In the genomic region with DNA sequence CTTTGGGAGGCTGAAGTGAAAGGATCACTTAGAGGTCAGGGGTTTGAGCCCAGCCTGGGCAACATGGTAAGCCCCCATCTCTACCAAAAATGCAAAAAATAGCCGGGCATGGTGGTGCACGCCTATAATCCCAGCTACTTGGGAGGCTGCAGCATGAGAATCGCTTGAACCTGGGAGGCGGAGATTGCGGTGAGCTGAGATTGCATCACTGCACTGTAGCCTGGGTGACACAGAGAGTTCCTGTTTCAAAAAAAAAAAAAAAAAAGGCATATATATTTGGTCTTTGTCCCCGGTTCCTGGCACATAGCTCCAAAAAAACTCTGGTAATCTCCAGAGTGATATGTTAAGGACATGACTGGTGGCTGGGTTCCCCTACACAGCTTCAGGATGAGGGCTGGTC, we compare ENCODE assay signal across 24 cellular contexts.
"Had no signal": no experiment of that assay in that cellular context is flagged by ENCODE, and none has a peak within 500 bp of the region (broad histone marks: within the 10 kb centered on the region; RNA-seq: fewer than 3 reads in every experiment).

No MANE protein-coding gene starts in this region.

- H3K4me3 ChIP-seq: breast epithelium, colonic mucosa, MG63, SK-N-MC had no signal

- DNase-seq: activated B cell treated with CpG ODN at 0.5 μM for 24 hours; activated CD4-positive, alpha-beta T cell treated with anti-CD3 and anti-CD28 coated beads for 1 hour; activated CD4-positive, alpha-beta T cell treated with anti-CD3 and anti-CD28 coated beads, Interleukin-2, amount 10 ng/mL, durations not matched to agents 24 days and 14 days; activated CD4-positive, alpha-beta T cell treated with anti-CD3 and anti-CD28 coated beads, Interleukin-2, amount 50 U/mL, for 48 hours; activated CD8-positive, alpha-beta memory T cell treated with anti-CD3 and anti-CD28 coated beads, Interleukin-2, amount 10 ng/mL, durations not matched to agents 7 days and 5 days; activated effector memory CD4-positive, alpha-beta T cell treated with Interleukin-2 at 50 U/mL for 16 hours; activated naive CD4-positive, alpha-beta T cell; activated T-cell treated with anti-CD3 and anti-CD28 coated beads, Interleukin-2, amount 50 U/mL, for 24 hours; aorta; colonic mucosa; MG63; NCI-H1092 treated with DMSO at 0.1 percent for 48 hours; NCI-H1417 treated with DMSO at 0.1 percent for 48 hours; NCI-H1694; NCI-H2029; NCI-H345; NCI-H510A; NCI-H526 treated with DMSO at 0.1 percent for 48 hours; NCI-H82; RPMI8226; SHP77 treated with DMSO at 0.1 percent for 48 hours had no signal

- ATAC-seq: activated CD8-positive, alpha-beta memory T cell treated with anti-CD3 and anti-CD28 coated beads, Interleukin-2, amount 10 ng/mL, durations not matched to agents 7 days and 5 days; Panc1 had no signal

- H3K27me3 ChIP-seq: breast epithelium, colonic mucosa, MG63 had no signal

- H3K9me3 ChIP-seq: breast epithelium, colonic mucosa, MG63 had no signal

- H3K36me3 ChIP-seq: breast epithelium, colonic mucosa, MG63 had no signal

- H3K27ac ChIP-seq: breast epithelium, colonic mucosa, SK-N-MC had no signal
